8 cellular contexts compared by ENCODE assay signal in genomic region chr4:112348488-112349158, GRCh38. TPM values are rescaled to one million over a fixed set of nuclear protein-coding genes. Genes with fewer than 3 reads are reported as not detected.
A peak's percentile ranks its signal among the peaks of the same experiment; 100 is the strongest.
DNase-seq lines count a peak whose midpoint lies in the region; ATAC-seq, FAIRE-seq and TF ChIP-seq lines count a peak whose summit lies in the region.

No MANE protein-coding gene starts in this region.

- ATAC-seq in HG03175 (IDR thresholded peaks at IDR 0.05; ENCODE audit: unreplicated experiment) = no peak

- no peak for DNase-seq in D721Med (ENCODE audit: insufficient read length, low spot score)
- peak; percentile 77 for DNase-seq in NCI-H2029 (lab: John Stamatoyannopoulos, UW)
- DNase-seq in breast epithelium (ENCODE audit: low spot score in 2 of 2) = peak; percentile 67 to 80
- peak; percentile 53 for DNase-seq in kidney tubule cell (ENCODE audit: low spot score)
- no peak for DNase-seq in GM10266 (ENCODE audit: extremely low spot score)
- no peak for DNase-seq in GM19240 (ENCODE audit: insufficient read length, low spot score)
- DNase-seq in UCSD-AML1 (lab: John Stamatoyannopoulos, UW; ENCODE audit: unreplicated experiment) = no peak

- no peak for TF ChIP-seq POLR2A in breast epithelium (IDR thresholded peaks at IDR 0.05)

- no peaks in the 10 kb centered on the region for H3K36me3 ChIP-seq in breast epithelium

- H3K27ac ChIP-seq in breast epithelium = peak overlapping the region in 1 of 2 donors; percentile 37

- no peaks in the 10 kb centered on the region for H3K9me3 ChIP-seq in breast epithelium

- FAIRE-seq in D721Med (lab: Jason Lieb, UNC) = no peak

- intact Hi-C loops in breast epithelium (cut with DNase I; ENCODE audit: low total_unique reads) = no loop called here

- no peaks in the 10 kb centered on the region for H3K4me1 ChIP-seq in breast epithelium

- H3K4me3 ChIP-seq in breast epithelium = peak overlapping the region in 1 of 3 donors; percentile 22

- peak; percentile 0 for TF ChIP-seq CTCF in D721Med (IDR thresholded peaks at IDR 0.05; ENCODE audit: insufficient read depth, missing control alignments)
- TF ChIP-seq CTCF in breast epithelium (IDR thresholded peaks at IDR 0.05) = peak in 1 of 3 donors; percentile 35
- TF ChIP-seq CTCF in GM10266 (IDR thresholded peaks at IDR 0.05; ENCODE audit: control insufficient read depth, insufficient read depth, low read depth, missing control alignments) = no peak

- no peaks in the 10 kb centered on the region for H3K27me3 ChIP-seq in breast epithelium

RNA-seq across cellular contexts. Expression of gene ALPK1, which starts 51.5 kb away (rescaled TPM):
- 10 to 100 TPM; 20.5 to 59.3 (median 53.3) TPM for total RNA-seq in breast epithelium

Comparison
In these comparisons a context has a peak if more than half of its experiments do, and no peak if none do; other contexts are left out.
1. DNase-seq: peak in NCI-H2029 (single experiment), breast epithelium (2 of 2) and kidney tubule cell (single experiment); none in D721Med (single experiment), GM10266 (single experiment), GM19240 (single experiment) and UCSD-AML1 (single experiment).